10 cellular contexts compared by ENCODE assay signal in genomic region chr12:106552228-106552627, GRCh38. TPM values are rescaled to one million over a fixed set of nuclear protein-coding genes. Genes with fewer than 3 reads are reported as not detected.
"Had no signal": no experiment of that assay in that cellular context is flagged by ENCODE, and none has a peak within 500 bp of the region (broad histone marks: within the 10 kb centered on the region; RNA-seq: fewer than 3 reads in every experiment).

No MANE protein-coding gene starts in this region.

- H3K4me1 ChIP-seq: HAP-1 had no signal

- DNase-seq: GOT3, H7, KG1 had no signal

- ATAC-seq: HCT116 had no signal

- H3K4me1 Mint-ChIP-seq: IgD-negative memory B cell had no signal

- H3K27ac ChIP-seq: HL-60 had no signal

- H3K36me3 ChIP-seq: HAP-1 had no signal

- H3K27ac Mint-ChIP-seq: IgD-negative memory B cell had no signal

- H3K36me3 Mint-ChIP-seq: IgD-negative memory B cell had no signal

- H3K4me3 ChIP-seq: HAP-1 had no signal

- H3K4me3 Mint-ChIP-seq: IgD-negative memory B cell had no signal

- FAIRE-seq: HepG2 had no signal

RNA-seq across cellular contexts. Expression of gene RFX4, which starts 30.6 kb away (rescaled TPM):
- total RNA-seq: H4, HepG2, HT1080 had no signal
- polyA plus RNA-seq: HepG2, IgD-negative memory B cell had no signal
